ENCODE assay signal across 26 cellular contexts in the genomic region with DNA sequence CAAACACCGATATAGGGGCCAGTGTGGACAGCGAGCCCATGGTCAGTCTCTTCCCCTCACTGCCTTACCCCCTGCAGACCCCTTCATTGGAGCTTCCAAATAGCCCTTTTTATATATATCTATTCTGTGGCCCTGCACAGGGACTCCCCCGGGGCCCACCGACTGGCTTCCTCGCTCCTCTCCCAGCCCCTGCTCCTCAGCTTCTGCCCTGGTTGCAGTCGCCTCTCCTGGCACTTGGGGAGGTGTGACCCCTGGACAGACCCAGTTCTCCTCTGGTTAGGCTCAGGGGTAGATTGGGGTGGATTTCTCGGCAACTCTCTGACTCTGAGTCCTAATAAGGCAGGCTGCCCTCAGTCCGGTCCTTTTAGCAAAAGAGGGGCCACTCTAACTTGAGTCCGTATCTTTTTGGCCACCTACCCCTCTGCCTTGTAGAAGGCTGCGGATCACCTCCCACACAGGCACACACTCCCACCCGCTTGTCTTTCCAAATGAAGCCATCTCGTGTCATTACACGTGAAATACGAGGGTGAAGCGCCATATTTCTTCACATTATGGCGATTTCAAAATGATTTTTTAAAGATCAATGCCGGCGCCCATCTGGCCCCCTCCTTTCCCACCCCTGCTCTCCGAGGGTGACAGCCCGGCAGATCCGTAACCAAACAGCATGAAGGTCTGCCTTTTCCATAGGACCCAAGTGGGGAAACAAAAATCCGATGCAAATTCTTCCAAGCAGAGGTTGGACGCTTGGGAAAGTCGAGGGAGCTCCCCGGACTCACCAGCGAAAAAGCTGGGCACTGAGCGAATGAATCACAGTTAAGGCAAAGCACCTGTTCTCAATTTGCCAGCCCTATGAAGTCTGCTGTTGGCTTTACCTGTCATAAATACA. TPM values are rescaled to one million over a fixed set of nuclear protein-coding genes. Genes with fewer than 3 reads are reported as not detected.
DNase-seq lines count a peak whose midpoint lies in the region; ATAC-seq and TF ChIP-seq lines count a peak whose summit lies in the region.
"Had no signal": no experiment of that assay in that cellular context is flagged by ENCODE, and none has a peak within 500 bp of the region (broad histone marks: within the 10 kb centered on the region; RNA-seq: fewer than 3 reads in every experiment).

No MANE protein-coding gene starts in this region.

- H3K9me3 Mint-ChIP-seq in activated T-cell treated with anti-CD3 and anti-CD28 coated beads, Interleukin-2, amount 50 U/mL, for 72 hours: no peaks in the 10 kb centered on the region
- H3K9me3 Mint-ChIP-seq in activated T-cell treated with anti-CD3 and anti-CD28 coated beads, Interleukin-2, amount 50 U/mL, for 4 hours: no peaks in the 10 kb centered on the region
- H3K9me3 Mint-ChIP-seq in stimulated activated effector memory CD8-positive, alpha-beta T cell treated with anti-CD3 and anti-CD28 coated beads, Interleukin-12 subunit alpha, Interleukin-12 subunit beta, amount 100 ng/mL, for 72 hours: no peaks in the 10 kb centered on the region
- H3K9me3 Mint-ChIP-seq in naive thymus-derived CD8-positive, alpha-beta T cell: no peaks in the 10 kb centered on the region
- H3K9me3 Mint-ChIP-seq: memory B cell; stimulated activated naive B cell treated with anti-CD40 and anti-IgM and Interleukin-4, amounts not matched to agents 10 μg/mL and 1 μg/mL and 100 μg/mL, for 72 hours had no signal

- no peak for TF ChIP-seq CTCF in PC-9 (conservative IDR thresholded peaks at IDR 0.05)

- no peak overlapping the region for H3K27ac ChIP-seq in PC-9
- H3K27ac ChIP-seq: gastroesophageal sphincter, neutrophil, psoas muscle, skin epidermis had no signal

- no peaks in the 10 kb centered on the region; the same call in 1 of the 2 replicates for H4K20me1 ChIP-seq in PC-9 (ENCODE audit: insufficient read depth)

- H3K9me2 ChIP-seq in PC-9 (ENCODE audit: insufficient read depth): no peaks in the 10 kb centered on the region
- H3K9me2 ChIP-seq: SK-N-SH had no signal

- H3K27ac Mint-ChIP-seq in activated T-cell treated with anti-CD3 and anti-CD28 coated beads, Interleukin-2, amount 50 U/mL, for 72 hours: no peak overlapping the region
- H3K27ac Mint-ChIP-seq in stimulated activated effector memory CD8-positive, alpha-beta T cell treated with anti-CD3 and anti-CD28 coated beads, Interleukin-12 subunit alpha, Interleukin-12 subunit beta, amount 100 ng/mL, for 72 hours: no peak overlapping the region
- peak overlapping the region in 1 of 10 donors; percentile 77 for H3K27ac Mint-ChIP-seq in naive thymus-derived CD8-positive, alpha-beta T cell
- H3K27ac Mint-ChIP-seq: memory B cell had no signal

- no peak for DNase-seq in activated T-cell treated with anti-CD3 and anti-CD28 coated beads, Interleukin-2, amount 50 U/mL, for 72 hours
- DNase-seq in activated T-cell treated with anti-CD3 and anti-CD28 coated beads, Interleukin-2, amount 50 U/mL, for 4 hours: no peak
- DNase-seq in PC-9: no peak
- DNase-seq in left kidney (ENCODE audit: low read depth, low spot score): peak; percentile 64
- no peak for DNase-seq in stimulated activated effector memory CD8-positive, alpha-beta T cell treated with anti-CD3 and anti-CD28 coated beads, Interleukin-12 subunit alpha, Interleukin-12 subunit beta, amount 100 ng/mL, for 72 hours (ENCODE audit: low spot score in 2 of 2)
- no peak for DNase-seq in NCI-H2081 (lab: John Stamatoyannopoulos, UW)
- DNase-seq in naive thymus-derived CD8-positive, alpha-beta T cell: no peak
- no peak for DNase-seq in SIG-M5 treated with dmso at 0.1 percent for 504 hours (lab: John Stamatoyannopoulos, UW; ENCODE audit: unreplicated experiment)
- DNase-seq: 8988T; activated CD4-positive, alpha-beta T cell treated with anti-CD3 and anti-CD28 coated beads, Interleukin-2, amount 50 U/mL, for 1 hour; DMS79 treated with DMSO at 0.1 percent for 48 hours; kidney glomerular epithelial cell; NCI-H1417 treated with DMSO at 0.1 percent for 48 hours; NCI-H2107; NCI-H510A treated with DMSO at 0.1 percent for 48 hours; psoas muscle; RPMI8226; SK-N-SH; stimulated activated CD4-positive, alpha-beta T cell treated with anti-CD3 and anti-CD28 coated beads, Interleukin-2, amount 100 ng/mL, for 24 hours; stimulated activated naive B cell treated with anti-CD40 and anti-IgM and Interleukin-4, amounts not matched to agents 10 μg/mL and 1 μg/mL and 100 μg/mL, for 72 hours had no signal

- no TSS peak for BruUV-seq in PC-9 (replicated peaks; lab: Mats Ljungman, UMichigan)

- peaks cover 3 to 6% of the 10 kb centered on the region in 2 donors for H3K36me3 Mint-ChIP-seq in activated T-cell treated with anti-CD3 and anti-CD28 coated beads, Interleukin-2, amount 50 U/mL, for 72 hours (ENCODE audit: insufficient read depth in 2 of 2)
- H3K36me3 Mint-ChIP-seq in activated T-cell treated with anti-CD3 and anti-CD28 coated beads, Interleukin-2, amount 50 U/mL, for 4 hours (ENCODE audit: insufficient read depth): no peaks in the 10 kb centered on the region
- no peaks in the 10 kb centered on the region for H3K36me3 Mint-ChIP-seq in stimulated activated effector memory CD8-positive, alpha-beta T cell treated with anti-CD3 and anti-CD28 coated beads, Interleukin-12 subunit alpha, Interleukin-12 subunit beta, amount 100 ng/mL, for 72 hours
- peaks cover 0 to 5% (median 2%) of the 10 kb centered on the region in 3 donors for H3K36me3 Mint-ChIP-seq in naive thymus-derived CD8-positive, alpha-beta T cell
- H3K36me3 Mint-ChIP-seq: memory B cell; stimulated activated naive B cell treated with anti-CD40 and anti-IgM and Interleukin-4, amounts not matched to agents 10 μg/mL and 1 μg/mL and 100 μg/mL, for 72 hours had no signal

- POLR2A ChIA-PET in PC-9 (lab: Charles Lee; ENCODE audit: unreplicated experiment): interaction anchor here (0.7 kb wide), 1 partner anchor 571 kb away, joined by 3 read pairs; no protein-coding TSS in a partner anchor
- POLR2A ChIA-PET in naive thymus-derived CD8-positive, alpha-beta T cell (lab: Charles Lee): interaction anchor here (1.1 kb wide), 1 partner anchor 9 kb away, joined by 3 read pairs; no protein-coding TSS in a partner anchor

- no peak for ATAC-seq in activated T-cell treated with anti-CD3 and anti-CD28 coated beads, Interleukin-2, amount 50 U/mL, for 72 hours (replicated peaks in 1 of 2)
- no peak for ATAC-seq in activated T-cell treated with anti-CD3 and anti-CD28 coated beads, Interleukin-2, amount 50 U/mL, for 4 hours
- no peak for ATAC-seq in stimulated activated effector memory CD8-positive, alpha-beta T cell treated with anti-CD3 and anti-CD28 coated beads, Interleukin-12 subunit alpha, Interleukin-12 subunit beta, amount 100 ng/mL, for 72 hours
- no peak for ATAC-seq in naive thymus-derived CD8-positive, alpha-beta T cell
- ATAC-seq: gastroesophageal sphincter; psoas muscle; stimulated activated naive B cell treated with anti-CD40 and anti-IgM and Interleukin-4, amounts not matched to agents 10 μg/mL and 1 μg/mL and 100 μg/mL, for 72 hours had no signal

- H2AFZ ChIP-seq in PC-9: no peak overlapping the region

- H3F3A ChIP-seq in PC-9 (ENCODE audit: insufficient read depth, low read depth): peaks cover 15% of the 10 kb centered on the region; the same call in 1 of the 2 replicates

- H3K9me3 ChIP-seq in PC-9 (ENCODE audit: insufficient read depth, low read depth): no peaks in the 10 kb centered on the region
- H3K9me3 ChIP-seq: gastroesophageal sphincter, neutrophil, psoas muscle, SK-N-SH, thoracic aorta had no signal

- no peak overlapping the region for H3K4me3 ChIP-seq in PC-9
- H3K4me3 ChIP-seq: gastroesophageal sphincter, psoas muscle, skin epidermis, thoracic aorta had no signal

- peaks cover 14% of the 10 kb centered on the region for H3K4me1 Mint-ChIP-seq in activated T-cell treated with anti-CD3 and anti-CD28 coated beads, Interleukin-2, amount 50 U/mL, for 72 hours (ENCODE audit: low read depth)
- peaks cover 13% of the 10 kb centered on the region for H3K4me1 Mint-ChIP-seq in activated T-cell treated with anti-CD3 and anti-CD28 coated beads, Interleukin-2, amount 50 U/mL, for 4 hours (ENCODE audit: low read depth)
- H3K4me1 Mint-ChIP-seq in stimulated activated effector memory CD8-positive, alpha-beta T cell treated with anti-CD3 and anti-CD28 coated beads, Interleukin-12 subunit alpha, Interleukin-12 subunit beta, amount 100 ng/mL, for 72 hours: peaks cover 23% of the 10 kb centered on the region
- H3K4me1 Mint-ChIP-seq in naive thymus-derived CD8-positive, alpha-beta T cell: peaks cover 9 to 19% (median 15%) of the 10 kb centered on the region in 4 donors

- CTCF ChIA-PET in PC-9 (lab: Charles Lee): interaction anchor here (0.5 to 3.0 kb wide), 2 partner anchors 8 to 18 kb away, joined by 3 to 9 read pairs; no protein-coding TSS in a partner anchor

- peaks cover 35% of the 10 kb centered on the region; the same call in 1 of the 2 replicates for H3K27me3 ChIP-seq in PC-9 (ENCODE audit: insufficient read depth, low read depth)

- 0 out of 2 replicates have a peak overlapping the region, but pooled peaks have one; percentile 96 for H3K4me2 ChIP-seq in PC-9
- H3K4me2 ChIP-seq: SK-N-SH had no signal

- no peaks in the 10 kb centered on the region for H3K79me2 ChIP-seq in PC-9 (ENCODE audit: low read depth)

- H3K4me1 ChIP-seq in PC-9 (replicated peaks; ENCODE audit: insufficient read depth): peaks cover 3% of the 10 kb centered on the region; the same call in 1 of the 2 replicates

- peaks cover 95% of the 10 kb centered on the region for H3K27me3 Mint-ChIP-seq in activated T-cell treated with anti-CD3 and anti-CD28 coated beads, Interleukin-2, amount 50 U/mL, for 72 hours (ENCODE audit: low read depth)
- peaks cover 86% of the 10 kb centered on the region for H3K27me3 Mint-ChIP-seq in activated T-cell treated with anti-CD3 and anti-CD28 coated beads, Interleukin-2, amount 50 U/mL, for 4 hours (ENCODE audit: low read depth)
- H3K27me3 Mint-ChIP-seq in naive thymus-derived CD8-positive, alpha-beta T cell: peaks cover 47 to 96% (median 78%) of the 10 kb centered on the region in 5 donors

- no peaks in the 10 kb centered on the region for H3K36me3 ChIP-seq in PC-9 (ENCODE audit: low read depth)
- H3K36me3 ChIP-seq: gastroesophageal sphincter, neutrophil, thoracic aorta had no signal

- H3K4me3 Mint-ChIP-seq in activated T-cell treated with anti-CD3 and anti-CD28 coated beads, Interleukin-2, amount 50 U/mL, for 72 hours: peak overlapping the region; percentile 29 to 97
- no peak overlapping the region for H3K4me3 Mint-ChIP-seq in activated T-cell treated with anti-CD3 and anti-CD28 coated beads, Interleukin-2, amount 50 U/mL, for 4 hours
- peak overlapping the region; percentile 84 for H3K4me3 Mint-ChIP-seq in stimulated activated effector memory CD8-positive, alpha-beta T cell treated with anti-CD3 and anti-CD28 coated beads, Interleukin-12 subunit alpha, Interleukin-12 subunit beta, amount 100 ng/mL, for 72 hours
- peak overlapping the region in 4 of 10 donors; percentile 18 to 49 (median 32) for H3K4me3 Mint-ChIP-seq in naive thymus-derived CD8-positive, alpha-beta T cell
- H3K4me3 Mint-ChIP-seq: memory B cell had no signal

- intact Hi-C loops in PC-9 (cut with micrococcal nuclease; ENCODE audit: unreplicated experiment): no loop called here

RNA-seq across cellular contexts. Expression of a gene that starts 1.7 kb away (rescaled TPM):
- 10 to 100 TPM; 15.0 to 23.0 TPM for total RNA-seq in activated T-cell treated with anti-CD3 and anti-CD28 coated beads, Interleukin-2, amount 50 U/mL, for 72 hours
- total RNA-seq in activated T-cell treated with anti-CD3 and anti-CD28 coated beads, Interleukin-2, amount 50 U/mL, for 4 hours: 1 to 10 TPM in 2 of 3 donors, under 1 TPM in 1; 0.63 to 1.4 (median 1.2) TPM
- 0.30 and 0.70 TPM in 2 replicates for total RNA-seq in PC-9 (2021)
- total RNA-seq in naive thymus-derived CD8-positive, alpha-beta T cell: not detected
- under 1 TPM in 1 of 3 donors, not detected in 2; 0.13 TPM for polyA plus RNA-seq in naive thymus-derived CD8-positive, alpha-beta T cell
- total RNA-seq: gastroesophageal sphincter, psoas muscle, thoracic aorta had no signal
- polyA plus RNA-seq: SK-N-SH had no signal

RNA-seq across cellular contexts. Expression of a gene that starts 12.8 kb away (rescaled TPM):
- not detected for total RNA-seq in activated T-cell treated with anti-CD3 and anti-CD28 coated beads, Interleukin-2, amount 50 U/mL, for 72 hours
- total RNA-seq in activated T-cell treated with anti-CD3 and anti-CD28 coated beads, Interleukin-2, amount 50 U/mL, for 4 hours: under 1 TPM in 2 of 3 donors, not detected in 1; 0.14 to 0.18 TPM
- 0.70 and 1.3 TPM in 2 replicates for total RNA-seq in PC-9 (2021)
- not detected for total RNA-seq in naive thymus-derived CD8-positive, alpha-beta T cell
- not detected for polyA plus RNA-seq in naive thymus-derived CD8-positive, alpha-beta T cell
- total RNA-seq: psoas muscle; T-helper 2 cell treated with Interferon-gamma antibody and Interleukin-4, amounts not matched to agents 100 ng/mL and 5 ng/mL, for 36 hours had no signal
- polyA plus RNA-seq: SK-N-SH had no signal

RNA-seq across cellular contexts. Expression of a gene that starts 17.1 kb away (rescaled TPM):
- total RNA-seq in activated T-cell treated with anti-CD3 and anti-CD28 coated beads, Interleukin-2, amount 50 U/mL, for 72 hours: 1 to 10 TPM; 1.3 to 1.6 TPM
- total RNA-seq in activated T-cell treated with anti-CD3 and anti-CD28 coated beads, Interleukin-2, amount 50 U/mL, for 4 hours: under 1 TPM; 0.18 to 0.43 (median 0.38) TPM
- 28.2 and 34.0 TPM in 2 replicates for total RNA-seq in PC-9 (2021)
- total RNA-seq in naive thymus-derived CD8-positive, alpha-beta T cell: not detected
- polyA plus RNA-seq in naive thymus-derived CD8-positive, alpha-beta T cell: under 1 TPM in 2 of 3 donors, not detected in 1; 0.22 to 0.40 TPM
- polyA plus RNA-seq: SK-N-SH had no signal

RNA-seq across cellular contexts. Expression of a gene that starts 23.1 kb away (rescaled TPM):
- total RNA-seq in activated T-cell treated with anti-CD3 and anti-CD28 coated beads, Interleukin-2, amount 50 U/mL, for 72 hours: under 1 TPM; 0.24 to 0.51 TPM
- total RNA-seq in activated T-cell treated with anti-CD3 and anti-CD28 coated beads, Interleukin-2, amount 50 U/mL, for 4 hours: under 1 TPM in 2 of 3 donors, not detected in 1; 0.24 to 0.27 TPM
- 27.9 and 30.7 TPM in 2 replicates for total RNA-seq in PC-9 (2021)
- not detected for total RNA-seq in naive thymus-derived CD8-positive, alpha-beta T cell
- not detected for polyA plus RNA-seq in naive thymus-derived CD8-positive, alpha-beta T cell
- total RNA-seq: T-helper 2 cell treated with Interferon-gamma antibody and Interleukin-4, amounts not matched to agents 100 ng/mL and 5 ng/mL, for 36 hours had no signal
- polyA plus RNA-seq: SK-N-SH had no signal

RNA-seq across cellular contexts. Expression of a gene that starts 34.3 kb away (rescaled TPM):
- not detected for total RNA-seq in activated T-cell treated with anti-CD3 and anti-CD28 coated beads, Interleukin-2, amount 50 U/mL, for 72 hours
- total RNA-seq in activated T-cell treated with anti-CD3 and anti-CD28 coated beads, Interleukin-2, amount 50 U/mL, for 4 hours: under 1 TPM in 1 of 3 donors, not detected in 2; 0.08 TPM
- total RNA-seq in PC-9 (2021): 8.3 and 12.9 TPM in 2 replicates
- total RNA-seq in naive thymus-derived CD8-positive, alpha-beta T cell: not detected
- not detected for polyA plus RNA-seq in naive thymus-derived CD8-positive, alpha-beta T cell
- polyA plus RNA-seq: SK-N-SH had no signal

Comparison
In these comparisons a context has a peak if more than half of its experiments do, and no peak if none do; other contexts are left out.
1. RNA of a gene that starts 17.1 kb away (total RNA-seq): 28.2 to 34.0 TPM in PC-9; 1.3 to 1.6 TPM in activated T-cell treated with anti-CD3 and anti-CD28 coated beads, Interleukin-2, amount 50 U/mL, for 72 hours, 0.18 to 0.43 TPM in activated T-cell treated with anti-CD3 and anti-CD28 coated beads, Interleukin-2, amount 50 U/mL, for 4 hours and not detected in naive thymus-derived CD8-positive, alpha-beta T cell; every median in the first group is over 10 times any median in the second.